35 cellular contexts compared by ENCODE assay signal in the genomic region with DNA sequence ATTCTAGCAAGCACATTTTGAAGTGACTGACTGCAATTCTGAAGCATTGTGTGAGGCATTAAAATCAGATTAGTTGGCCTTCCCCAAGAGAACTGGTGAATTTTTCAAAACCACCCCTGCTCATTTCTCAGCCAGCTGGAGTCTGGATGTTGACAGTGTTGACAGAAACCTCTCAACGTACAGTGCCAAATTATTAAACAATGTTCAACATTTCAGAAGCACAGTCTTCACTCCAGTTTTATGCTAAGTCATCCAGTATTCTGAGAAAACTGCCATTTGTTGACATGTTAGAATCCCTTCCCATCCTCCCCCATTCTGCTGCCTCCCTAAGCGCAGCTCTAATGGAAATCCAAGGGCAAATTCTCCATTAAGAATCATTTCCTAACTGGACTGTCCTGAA.
"Had no signal": no experiment of that assay in that cellular context is flagged by ENCODE, and none has a peak within 500 bp of the region (broad histone marks: within the 10 kb centered on the region; RNA-seq: fewer than 3 reads in every experiment).

No MANE protein-coding gene starts in this region.

- ATAC-seq: activated CD8-positive, alpha-beta memory T cell treated with anti-CD3 and anti-CD28 coated beads, Interleukin-2, amount 10 ng/mL, durations not matched to agents 7 days and 5 days; activated T-cell treated with anti-CD3 and anti-CD28 coated beads, Interleukin-2, amount 50 U/mL, for 72 hours; activated T-helper 17 cell treated with anti-CD3 and anti-CD28 coated beads, Interleukin-2, amount 50 U/mL, for 72 hours; PC-3 had no signal

- DNase-seq: activated CD4-positive, alpha-beta memory T cell treated with anti-CD3 and anti-CD28 coated beads, Interleukin-2, amount 10 ng/mL, durations not matched to agents 7 days and 5 days; activated CD4-positive, alpha-beta T cell treated with anti-CD3 and anti-CD28 coated beads for 1 hour; activated CD4-positive, alpha-beta T cell treated with anti-CD3 and anti-CD28 coated beads for 48 hours; activated CD4-positive, CD25-positive, alpha-beta regulatory T cell; activated CD8-positive, alpha-beta memory T cell treated with anti-CD3 and anti-CD28 coated beads for 24 hours; activated CD8-positive, alpha-beta memory T cell treated with anti-CD3 and anti-CD28 coated beads, Interleukin-2, amount 10 ng/mL, durations not matched to agents 7 days and 5 days; activated CD8-positive, alpha-beta memory T cell treated with anti-CD3 and anti-CD28 coated beads, Interleukin-2, amount 50 U/mL, for 48 hours; activated effector memory CD4-positive, alpha-beta T cell treated with anti-CD3 and anti-CD28 coated beads, Interleukin-2, amount 50 U/mL, for 16 hours; activated naive CD4-positive, alpha-beta T cell; activated naive CD4-positive, alpha-beta T cell treated with anti-CD3 and anti-CD28 coated beads, Interleukin-2, amount 50 U/mL, for 16 hours; activated naive CD8-positive, alpha-beta T cell treated with anti-CD3 and anti-CD28 coated beads for 36 hours; activated T-cell treated with anti-CD3 and anti-CD28 coated beads, Interleukin-2, amount 50 U/mL, for 72 hours; amniotic stem cell; aorta; brain microvascular endothelial cell; Kasumi-1; KG1; MG63; NCI-H1048; NCI-H1105 treated with DMSO at 0.1 percent for 48 hours; NCI-H1436; NCI-H187; NCI-H2029 treated with DMSO at 0.1 percent for 48 hours; NCI-H2107; NCI-H2171; NCI-H510A treated with DMSO at 0.1 percent for 48 hours; NCI-H526 treated with DMSO at 0.1 percent for 48 hours; NCI-H774; PC-3; Peyer's patch; SHP77; SJCRH30; T1000; WERI-Rb-1 had no signal
